Comparison of ENCODE assay signal across 26 cellular contexts in the genomic region with DNA sequence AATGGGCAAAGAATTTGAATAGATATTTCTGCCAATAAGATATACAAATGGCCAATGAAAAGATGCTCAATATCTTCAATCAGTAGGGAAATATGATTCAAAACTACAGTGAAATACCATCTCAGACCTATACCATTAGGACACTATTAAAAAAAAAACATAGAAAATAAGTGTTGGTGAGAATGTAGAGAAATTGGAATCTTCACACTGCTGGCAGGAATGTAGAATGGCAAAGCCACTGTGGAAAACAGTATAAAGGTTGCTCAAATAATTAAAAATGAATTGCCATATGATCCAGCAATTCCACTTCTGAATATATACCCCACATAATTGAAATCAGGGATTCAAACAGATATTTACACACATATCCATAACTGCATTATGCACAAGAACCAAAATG.
A peak's percentile ranks its signal among the peaks of the same experiment; 100 is the strongest.
DNase-seq lines count a peak whose midpoint lies in the region; FAIRE-seq and TF ChIP-seq lines count a peak whose summit lies in the region.
"Had no signal": no experiment of that assay in that cellular context is flagged by ENCODE, and none has a peak within 500 bp of the region (broad histone marks: within the 10 kb centered on the region; RNA-seq: fewer than 3 reads in every experiment).

No MANE protein-coding gene starts in this region.

- H3K9me3 ChIP-seq in PC-9 (ENCODE audit: insufficient read depth, low read depth) (no peaks in the 10 kb centered on the region), ovary (no peaks in the 10 kb centered on the region)

- H3K36me3 Mint-ChIP-seq in CD14-positive monocyte: peaks cover 0 to 2% of the 10 kb centered on the region in 2 donors
- H3K36me3 Mint-ChIP-seq: CD4-positive, alpha-beta memory T cell had no signal

- CTCF ChIA-PET in PC-9 (lab: Charles Lee): no interaction called here

- no peak overlapping the region for H3K4me2 ChIP-seq in PC-9

- POLR2A ChIA-PET in PC-9 (lab: Charles Lee; ENCODE audit: unreplicated experiment): no interaction called here

- no peaks in the 10 kb centered on the region for H3F3A ChIP-seq in PC-9 (ENCODE audit: insufficient read depth, low read depth)

- no peak overlapping the region for H3K27ac Mint-ChIP-seq in CD14-positive monocyte
- H3K27ac Mint-ChIP-seq: B cell; CD4-positive, alpha-beta memory T cell had no signal

- H3K9me2 ChIP-seq in PC-9 (ENCODE audit: insufficient read depth): no peaks in the 10 kb centered on the region

- H3K27me3 Mint-ChIP-seq in CD14-positive monocyte (ENCODE audit: low read depth in 3 of 3): no peaks in the 10 kb centered on the region

- no peak overlapping the region for H3K4me3 Mint-ChIP-seq in CD14-positive monocyte
- H3K4me3 Mint-ChIP-seq: B cell; CD4-positive, alpha-beta memory T cell had no signal

- intact Hi-C loops in PC-9 (cut with micrococcal nuclease; ENCODE audit: unreplicated experiment): no loop called here
- intact Hi-C loops in CD14-positive monocyte (cut with micrococcal nuclease): no loop called here
- intact Hi-C loops in ovary (cut with DNase I): no loop called here

- H3K27me3 ChIP-seq in PC-9 (ENCODE audit: insufficient read depth, low read depth): no peaks in the 10 kb centered on the region
- H3K27me3 ChIP-seq in ovary: no peaks in the 10 kb centered on the region

- H3K36me3 ChIP-seq in PC-9 (ENCODE audit: low read depth): no peaks in the 10 kb centered on the region
- no peaks in the 10 kb centered on the region for H3K36me3 ChIP-seq in ovary

- no peak for TF ChIP-seq EP300 in ovary (IDR thresholded peaks at IDR 0.05)

- BruUV-seq in PC-9 (replicated peaks; lab: Mats Ljungman, UMichigan): no TSS peak

- H3K27ac ChIP-seq in PC-9 (no peak overlapping the region), ovary (no peak overlapping the region)

- H3K4me1 ChIP-seq in PC-9 (replicated peaks; ENCODE audit: insufficient read depth): no peaks in the 10 kb centered on the region
- H3K4me1 ChIP-seq in ovary (ENCODE audit: insufficient read depth): no peaks in the 10 kb centered on the region

- TF ChIP-seq POLR2A in ovary (IDR thresholded peaks at IDR 0.05): no peak

- FAIRE-seq in islet of Langerhans (lab: Jason Lieb, UNC): peak; percentile 53
- FAIRE-seq: GM12891, GM18507, H54, HepG2 had no signal

- H4K20me1 ChIP-seq in PC-9 (ENCODE audit: insufficient read depth): no peaks in the 10 kb centered on the region

- H3K9me3 Mint-ChIP-seq in CD14-positive monocyte: peaks cover 4 to 15% (median 9%) of the 10 kb centered on the region in 7 donors
- H3K9me3 Mint-ChIP-seq: CD4-positive, alpha-beta memory T cell had no signal

- H3K4me3 ChIP-seq in AG10803 (ENCODE audit: low read length): no peak overlapping the region
- H3K4me3 ChIP-seq in PC-9: no peak overlapping the region
- H3K4me3 ChIP-seq in epithelial cell of esophagus (ENCODE audit: low read length): no peak overlapping the region
- no peak overlapping the region for H3K4me3 ChIP-seq in ovary

- DNase-seq in AG10803 (ENCODE audit: low read depth): no peak
- DNase-seq in PC-9: no peak
- DNase-seq in epithelial cell of esophagus (ENCODE audit: low read depth): no peak
- no peak for DNase-seq in CD14-positive monocyte (ENCODE audit: low spot score)
- DNase-seq in NCI-H82 treated with DMSO at 0.1 percent for 48 hours (lab: John Stamatoyannopoulos, UW; ENCODE audit: unreplicated experiment): no peak
- DNase-seq in ovary: no peak
- no peak for DNase-seq in activated CD4-positive, alpha-beta T cell treated with anti-CD3 and anti-CD28 coated beads for 4 hours
- DNase-seq: 8988T; Calu3; CD4-positive, alpha-beta memory T cell; EL; KG1; MV-4-11; NCI-H1417; NCI-H187; NCI-H2107; NCI-H510A; NCI-H774; RPMI8226; SIG-M5 had no signal

- H3K4me1 Mint-ChIP-seq in CD14-positive monocyte: peaks cover 1% of the 10 kb centered on the region
- H3K4me1 Mint-ChIP-seq: CD4-positive, alpha-beta memory T cell had no signal

- TF ChIP-seq CTCF in AG10803 (conservative IDR thresholded peaks at IDR 0.05; ENCODE audit: low read length) (peak; percentile 38), PC-9 (conservative IDR thresholded peaks at IDR 0.05) (peak; percentile 40; the same call in 1 of the 2 replicates), epithelial cell of esophagus (IDR thresholded peaks at IDR 0.05; ENCODE audit: insufficient read depth, low read depth, low read length, missing control alignments) (peak; percentile 12), CD14-positive monocyte (IDR thresholded peaks at IDR 0.05) (no peak), ovary (IDR thresholded peaks at IDR 0.05) (no peak)

- no peak overlapping the region for H2AFZ ChIP-seq in PC-9

- no peaks in the 10 kb centered on the region for H3K79me2 ChIP-seq in PC-9 (ENCODE audit: low read depth)

Comparison
In these comparisons a context has a peak if more than half of its experiments do, and no peak if none do; other contexts are left out.
1. CTCF ChIP-seq: peak in AG10803 (single experiment), PC-9 (single experiment) and epithelial cell of esophagus (single experiment); none in CD14-positive monocyte (single experiment) and ovary (0 of 3).